In the genomic region with DNA sequence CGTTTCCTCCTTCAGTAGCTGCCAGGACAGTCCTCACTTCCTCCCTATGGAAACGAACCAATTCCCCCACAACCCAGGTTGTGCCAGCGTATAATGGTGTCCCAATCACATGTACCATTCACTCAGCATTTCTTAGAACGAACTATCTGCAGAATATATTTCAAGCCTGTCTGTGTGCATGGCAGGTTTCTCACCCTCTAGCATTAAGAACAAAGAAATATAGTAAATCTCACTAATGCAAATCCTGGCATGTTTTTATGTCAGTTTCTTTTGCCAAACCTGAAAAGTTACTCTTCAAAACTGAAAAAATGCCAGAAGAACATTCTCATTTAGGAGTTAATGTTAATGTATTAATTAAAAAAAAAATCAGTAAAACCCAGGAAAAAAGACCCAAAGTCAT, we compare ENCODE assay signal across 23 cellular contexts.
"Had no signal": no experiment of that assay in that cellular context is flagged by ENCODE, and none has a peak within 500 bp of the region (broad histone marks: within the 10 kb centered on the region; RNA-seq: fewer than 3 reads in every experiment).

No MANE protein-coding gene starts in this region.

- H3K9me3 ChIP-seq: adrenal gland, SJSA1 had no signal

- H3K36me3 ChIP-seq: adrenal gland, SJSA1 had no signal

- H3K4me3 ChIP-seq: adrenal gland, K562, SJSA1 had no signal

- H3K4me3 Mint-ChIP-seq: activated CD8-positive, alpha-beta T cell treated with anti-CD3 and anti-CD28 coated beads for 36 hours; activated naive CD8-positive, alpha-beta T cell treated with anti-CD3 and anti-CD28 coated beads, Interleukin-2, amount 10 ng/mL, durations not matched to agents 7 days and 5 days; activated T-cell treated with anti-CD3 and anti-CD28 coated beads, Interleukin-2, amount 50 U/mL, for 72 hours; T-helper 2 cell treated with Interferon-gamma antibody and Interleukin-4, amounts not matched to agents 5 μg/mL and 100 μg/mL, for 36 hours had no signal

- ATAC-seq: activated CD4-positive, CD25-positive, alpha-beta regulatory T cell treated with anti-CD3 and anti-CD28 coated beads, Interleukin-2, amount 50 U/mL, for 24 hours; activated CD8-positive, alpha-beta T cell treated with anti-CD3 and anti-CD28 coated beads for 36 hours; activated T-cell treated with anti-CD3 and anti-CD28 coated beads, Interleukin-2, amount 50 U/mL, for 72 hours; K562; SK-N-SH treated with all-trans-retinoic acid at 6 μM for 48 hours had no signal

- H3K9me3 Mint-ChIP-seq: activated CD8-positive, alpha-beta T cell treated with anti-CD3 and anti-CD28 coated beads for 36 hours; T-helper 2 cell treated with Interferon-gamma antibody and Interleukin-4, amounts not matched to agents 5 μg/mL and 100 μg/mL, for 36 hours had no signal

- H3K27ac ChIP-seq: adrenal gland, SJSA1 had no signal

- H3K27me3 ChIP-seq: adrenal gland, SJSA1 had no signal

- DNase-seq: activated CD4-positive, alpha-beta T cell treated with anti-CD3 and anti-CD28 coated beads for 4 hours; activated CD8-positive, alpha-beta memory T cell treated with anti-CD3 and anti-CD28 coated beads, Interleukin-2, amount 50 U/mL, for 4 hours; activated CD8-positive, alpha-beta T cell treated with anti-CD3 and anti-CD28 coated beads for 36 hours; activated naive CD4-positive, alpha-beta T cell treated with anti-CD3 and anti-CD28 coated beads, Interleukin-2, amount 50 U/mL, for 16 hours; activated naive CD8-positive, alpha-beta T cell treated with anti-CD3 and anti-CD28 coated beads, Interleukin-2, amount 10 ng/mL, durations not matched to agents 7 days and 5 days; activated T-cell treated with anti-CD3 and anti-CD28 coated beads, Interleukin-2, amount 50 U/mL, for 72 hours; adrenal gland; anterior cingulate cortex; caudate nucleus; Kasumi-1; NCI-H1048; NCI-H146; NCI-H187 treated with DMSO at 0.1 percent for 48 hours; NCI-H2081 treated with DMSO at 0.1 percent for 48 hours; NCI-H446; NCI-H524; Right ventricle myocardium superior; SW 1271 had no signal

- H3K27me3 Mint-ChIP-seq: activated CD8-positive, alpha-beta T cell treated with anti-CD3 and anti-CD28 coated beads for 36 hours; activated naive CD8-positive, alpha-beta T cell treated with anti-CD3 and anti-CD28 coated beads, Interleukin-2, amount 10 ng/mL, durations not matched to agents 7 days and 5 days had no signal

- H3K27ac Mint-ChIP-seq: activated CD8-positive, alpha-beta T cell treated with anti-CD3 and anti-CD28 coated beads for 36 hours; activated naive CD8-positive, alpha-beta T cell treated with anti-CD3 and anti-CD28 coated beads, Interleukin-2, amount 10 ng/mL, durations not matched to agents 7 days and 5 days; activated T-cell treated with anti-CD3 and anti-CD28 coated beads, Interleukin-2, amount 50 U/mL, for 72 hours; T-helper 2 cell treated with Interferon-gamma antibody and Interleukin-4, amounts not matched to agents 5 μg/mL and 100 μg/mL, for 36 hours had no signal

- H3K4me1 ChIP-seq: adrenal gland had no signal
